1 cellular context compared by ENCODE assay signal in genomic region chr19:9528757-9529336, GRCh38.
TF ChIP-seq lines count a peak whose summit lies in the region.

No MANE protein-coding gene starts in this region.

TF ChIP-seq in endothelial cell of umbilical vein, 7 proteins besides CTCF, POLR2A, EP300 and RAD21:
- TF ChIP-seq MAX (IDR thresholded peaks at IDR 0.05; ENCODE audit: insufficient read depth, insufficient read length) (no peak), EZH2 (IDR thresholded peaks at IDR 0.05; ENCODE audit: borderline replicate concordance, low read depth, low read length, severe bottlenecking) (no peak), MYC (IDR thresholded peaks at IDR 0.05; ENCODE audit: low read depth, low read length) (no peak), POLR2AphosphoS5 (IDR thresholded peaks at IDR 0.05; ENCODE audit: insufficient read depth, low read depth, low read length) (no peak), JUN (IDR thresholded peaks at IDR 0.05; ENCODE audit: borderline replicate concordance, insufficient read depth, insufficient read length, low read depth) (no peak), GATA2 (IDR thresholded peaks at IDR 0.05; ENCODE audit: insufficient read depth, insufficient read length, low read depth, low read length) (no peak), FOS (IDR thresholded peaks at IDR 0.05; ENCODE audit: borderline replicate concordance, insufficient read depth, low read length) (no peak)
